ENCODE assay signal across 20 cellular contexts in the genomic region with DNA sequence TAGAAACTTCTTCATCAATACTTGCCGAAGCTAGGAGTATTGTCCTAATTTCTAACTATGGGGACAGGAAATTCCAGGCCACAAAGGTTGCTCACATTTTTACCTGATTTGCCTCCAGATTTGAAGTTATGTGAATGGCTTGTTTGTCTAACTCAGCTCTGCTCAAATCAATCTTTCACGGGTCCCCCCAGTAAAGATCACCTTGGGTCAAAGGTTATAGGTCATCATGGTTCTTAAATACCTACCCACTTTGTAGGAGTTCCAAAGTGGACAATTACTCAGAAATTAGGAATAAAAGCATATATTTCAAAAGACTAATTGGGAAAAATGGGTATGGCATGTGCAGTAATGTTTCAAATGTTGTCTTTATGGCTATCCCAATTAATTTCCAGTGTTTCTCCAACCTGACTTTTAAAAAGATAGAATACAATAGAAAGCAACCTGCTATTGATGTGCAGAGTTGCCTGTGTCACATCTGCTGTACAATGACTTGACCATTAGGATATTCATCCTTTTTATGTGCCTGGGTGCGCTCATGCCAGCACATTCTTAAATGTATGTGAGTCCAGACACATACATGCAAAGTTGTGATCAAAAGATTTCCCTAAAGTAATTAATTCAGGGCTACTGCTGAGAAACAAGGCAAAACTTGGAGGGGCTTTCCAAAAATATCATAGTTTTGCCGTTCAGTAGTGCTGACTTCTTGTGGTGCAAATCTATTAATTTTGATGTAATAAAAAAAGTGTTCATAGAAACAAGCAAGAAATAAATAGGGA.
"Had no signal": no experiment of that assay in that cellular context is flagged by ENCODE, and none has a peak within 500 bp of the region (broad histone marks: within the 10 kb centered on the region; RNA-seq: fewer than 3 reads in every experiment).

No MANE protein-coding gene starts in this region.

- H3K36me3 ChIP-seq: MG63 had no signal

- H3K4me3 ChIP-seq: MG63 had no signal

- H3K27me3 ChIP-seq: MG63 had no signal

- DNase-seq: Karpas-422, KG1, MG63, NCI-H1092, NCI-H1105 treated with DMSO at 0.1 percent for 48 hours, NCI-H1417 treated with DMSO at 0.1 percent for 48 hours, NCI-H146, NCI-H1694 treated with DMSO at 0.1 percent for 48 hours, NCI-H1930, NCI-H2081, NCI-H2107, NCI-H2227 treated with DMSO at 0.1 percent for 48 hours, NCI-H524, NCI-H526 treated with DMSO at 0.1 percent for 48 hours, NCI-H748 treated with DMSO at 0.1 percent for 48 hours, SHP77 had no signal

- FAIRE-seq: HTR-8/SVneo, RCC 7860 had no signal

- H3K27ac ChIP-seq: HL-60, RWPE1 had no signal
